Comparison of ENCODE assay signal across 8 cellular contexts in the genomic region with DNA sequence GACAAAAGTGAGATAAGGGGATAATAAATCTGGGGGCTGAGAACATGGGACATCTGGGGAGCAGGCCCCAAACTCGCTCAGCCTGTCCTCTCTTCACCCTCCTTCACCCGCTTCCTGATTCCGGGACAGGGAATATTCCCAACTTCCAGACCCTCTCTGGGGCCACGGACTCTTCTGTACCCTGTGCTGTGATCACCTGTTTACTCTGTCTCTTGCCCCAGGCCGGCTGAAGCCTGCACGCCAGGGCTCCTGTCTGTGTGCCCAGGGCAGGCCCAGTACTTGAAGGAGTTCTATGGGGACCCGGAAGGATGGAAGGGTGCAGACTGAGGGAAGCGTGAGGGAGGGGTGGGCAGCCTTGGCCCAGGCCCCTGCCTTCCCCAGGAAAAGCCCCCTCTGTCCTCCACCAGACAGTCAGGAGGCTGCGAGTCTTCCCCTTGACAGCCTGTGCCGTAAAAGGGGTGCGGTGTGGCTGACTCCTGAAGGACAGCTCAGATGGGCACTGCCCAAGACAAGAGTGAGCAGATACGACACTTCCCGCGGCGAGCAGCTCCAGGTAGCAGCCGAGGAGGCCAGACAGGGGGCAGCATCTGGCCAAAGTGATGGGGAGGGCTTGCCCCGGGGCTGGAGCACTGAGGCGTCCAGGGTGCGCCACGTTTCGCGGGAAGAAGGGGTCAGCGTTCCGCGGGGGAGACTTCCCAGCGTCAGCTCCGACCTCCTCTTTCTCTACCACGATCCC. TPM values are rescaled to one million over a fixed set of nuclear protein-coding genes. Genes with fewer than 3 reads are reported as not detected.
DNase-seq lines count a peak whose midpoint lies in the region; ATAC-seq and TF ChIP-seq lines count a peak whose summit lies in the region.

No MANE protein-coding gene starts in this region.

- TF ChIP-seq CTCF in Loucy (conservative IDR thresholded peaks at IDR 0.05; ENCODE audit: low read length): no peak

- H3K4me1 ChIP-seq in BLaER1 (peaks cover 48% of the 10 kb centered on the region), Loucy (ENCODE audit: insufficient read depth, low read length, poor library complexity, severe bottlenecking) (peaks cover 17% of the 10 kb centered on the region), adipocyte (ENCODE audit: control insufficient read depth, insufficient read depth, low read length) (peaks cover 7% of the 10 kb centered on the region)

- H3F3A ChIP-seq in Loucy (ENCODE audit: low read depth): no peaks in the 10 kb centered on the region

- H3K4me2 ChIP-seq in BLaER1 (peak overlapping the region; percentile 97), Loucy (ENCODE audit: low read depth, low read length, poor library complexity, severe bottlenecking) (peak overlapping the region; percentile 70)

- no peaks in the 10 kb centered on the region for H3K9me2 ChIP-seq in Loucy (replicated peaks; ENCODE audit: low read depth, low read length)

- H3K27ac ChIP-seq in BLaER1: peak overlapping the region; percentile 84
- H3K27ac ChIP-seq in skin epidermis: peak overlapping the region in 19 of 21 experiments; percentile 36 to 87 (median 71)

- H3K9me3 ChIP-seq in BLaER1 (no peaks in the 10 kb centered on the region), Loucy (ENCODE audit: insufficient read depth, low read depth, low read length) (no peaks in the 10 kb centered on the region), adipocyte (ENCODE audit: control insufficient read depth, low read length) (no peaks in the 10 kb centered on the region), iPS-18c (ENCODE audit: control insufficient read depth, insufficient read depth, low read length) (peaks cover 3% of the 10 kb centered on the region)

- ATAC-seq in GM18907 (IDR thresholded peaks at IDR 0.05; ENCODE audit: unreplicated experiment) (peak; percentile 23), left lobe of liver (no peak), GM19397 (IDR thresholded peaks at IDR 0.05; ENCODE audit: unreplicated experiment) (no peak)

- H3K36me3 ChIP-seq in BLaER1 (peaks cover 24% of the 10 kb centered on the region), Loucy (ENCODE audit: insufficient read depth, low read length) (peaks cover 8% of the 10 kb centered on the region; the same call in 1 of the 2 replicates), adipocyte (ENCODE audit: control insufficient read depth, insufficient read depth, low read length, severe bottlenecking) (peaks cover 9% of the 10 kb centered on the region)

- H3K27me3 ChIP-seq in BLaER1: no peaks in the 10 kb centered on the region
- no peaks in the 10 kb centered on the region for H3K27me3 ChIP-seq in Loucy (ENCODE audit: insufficient read depth, low read length, poor library complexity, severe bottlenecking)
- no peaks in the 10 kb centered on the region for H3K27me3 ChIP-seq in adipocyte (replicated peaks; ENCODE audit: control insufficient read depth, insufficient read depth, low read length)

- H4K20me1 ChIP-seq in BLaER1 (peaks cover 36% of the 10 kb centered on the region), Loucy (ENCODE audit: insufficient read depth, low read length, poor library complexity, severe bottlenecking) (peaks cover 10% of the 10 kb centered on the region)

- H3K79me2 ChIP-seq in Loucy (ENCODE audit: insufficient read depth, low read length): peaks cover 47% of the 10 kb centered on the region

- H3K9ac ChIP-seq in BLaER1 (peak overlapping the region; percentile 83), Loucy (ENCODE audit: low read depth, low read length, poor library complexity, severe bottlenecking) (peak overlapping the region; percentile 79), adipocyte (ENCODE audit: low read length) (peak overlapping the region; percentile 77)

- H3K4me3 ChIP-seq in BLaER1 (peak overlapping the region; percentile 86), Loucy (ENCODE audit: low read length, poor library complexity, severe bottlenecking) (peak overlapping the region; percentile 71), adipocyte (ENCODE audit: low read length) (peak overlapping the region; percentile 83), iPS-18c (ENCODE audit: insufficient read depth, low read depth, low read length) (peak overlapping the region; percentile 71), skin epidermis (peak overlapping the region; percentile 77 to 98 (median 93))

- H2AFZ ChIP-seq in Loucy (ENCODE audit: low read length): peak overlapping the region; percentile 64

- DNase-seq in adipocyte (ENCODE audit: low read depth) (peak; percentile 43), left lobe of liver (ENCODE audit: low spot score) (no peak)

RNA-seq across cellular contexts. Expression of a gene that starts 1.0 kb away (rescaled TPM):
- 2.0 TPM for total RNA-seq in left lobe of liver

RNA-seq across cellular contexts. Expression of a gene that starts 31.7 kb away (rescaled TPM):
- total RNA-seq in left lobe of liver: 0.63 TPM

RNA-seq across cellular contexts. Expression of a gene that starts 42.9 kb away (rescaled TPM):
- 3.6 TPM for total RNA-seq in left lobe of liver

RNA-seq across cellular contexts. Expression of a gene that starts 46.7 kb away (rescaled TPM):
- 32.5 TPM for total RNA-seq in left lobe of liver
